Comparison of ENCODE assay signal across 21 cellular contexts in the genomic region with DNA sequence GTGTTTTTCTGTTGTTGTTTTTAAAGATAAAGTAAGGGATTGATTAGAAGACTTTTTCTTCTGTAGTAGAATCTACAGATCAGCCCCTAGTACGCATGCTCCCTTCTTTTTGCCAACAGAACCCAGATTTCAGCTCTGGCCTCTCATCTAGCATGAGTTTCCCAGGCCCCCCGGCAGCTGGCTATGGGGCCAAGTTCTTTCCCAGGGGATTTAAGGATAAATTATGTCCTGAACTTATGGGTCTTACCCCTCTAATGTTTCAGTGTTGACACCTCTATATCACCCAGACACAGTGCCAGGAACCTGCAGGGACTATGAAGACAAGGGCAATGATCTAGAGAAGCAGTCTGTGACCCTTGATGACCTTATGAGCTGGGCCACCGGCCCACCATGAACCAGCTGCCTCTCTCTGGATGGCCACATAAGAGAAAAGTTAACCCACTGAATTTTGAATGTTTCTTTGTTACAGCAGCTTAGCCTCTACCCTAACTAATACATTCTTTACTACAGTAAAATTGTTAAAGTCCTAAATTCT.
"Had no signal": no experiment of that assay in that cellular context is flagged by ENCODE, and none has a peak within 500 bp of the region (broad histone marks: within the 10 kb centered on the region; RNA-seq: fewer than 3 reads in every experiment).

No MANE protein-coding gene starts in this region.

- H3K4me3 ChIP-seq: colonic mucosa, heart left ventricle, left lung, lung, right atrium auricular region, sigmoid colon, skin epidermis, testis, tibial nerve had no signal

- ATAC-seq: esophagus mucosa; naive thymus-derived CD4-positive, alpha-beta T cell; stimulated activated naive B cell treated with anti-CD40 and anti-IgM and Interleukin-4, amounts not matched to agents 10 μg/mL and 1 μg/mL and 100 μg/mL, for 72 hours; stimulated activated naive CD8-positive, alpha-beta T cell treated with anti-CD3 and anti-CD28 coated beads, Interleukin-15, amount 100 ng/mL, for 72 hours had no signal

- H3K27ac Mint-ChIP-seq: stimulated activated naive B cell treated with anti-CD40 and anti-IgM and Interleukin-4, amounts not matched to agents 10 μg/mL and 1 μg/mL and 100 μg/mL, for 72 hours; stimulated activated naive CD8-positive, alpha-beta T cell treated with anti-CD3 and anti-CD28 coated beads, Interleukin-15, amount 100 ng/mL, for 72 hours had no signal

- DNase-seq: colonic mucosa; effector CD8-positive, alpha-beta T cell; heart left ventricle; hypothalamus; islet precursor cell; left lung; mesenchymal stem cell; naive thymus-derived CD4-positive, alpha-beta T cell; posterior cingulate gyrus; sigmoid colon; stimulated activated CD4-positive, alpha-beta T cell treated with anti-CD3 and anti-CD28 coated beads, Interleukin-2, amount 100 ng/mL, for 24 hours; stimulated activated CD4-positive, alpha-beta T cell treated with anti-CD3 and anti-CD28 coated beads, Interleukin-4, amount 100 ng/mL, for 4 hours; stimulated activated naive B cell treated with anti-CD40 and anti-IgM and Interleukin-4, amounts not matched to agents 10 μg/mL and 1 μg/mL and 100 μg/mL, for 72 hours; stimulated activated naive CD8-positive, alpha-beta T cell treated with anti-CD3 and anti-CD28 coated beads, Interleukin-15, amount 100 ng/mL, for 72 hours; testis had no signal

- H3K9me3 ChIP-seq: colonic mucosa, heart left ventricle, left lung, right atrium auricular region, sigmoid colon, testis, tibial nerve had no signal

- H3K27ac ChIP-seq: colonic mucosa, heart left ventricle, left lung, right atrium auricular region, sigmoid colon, skin epidermis, tibial nerve had no signal

- H3K4me1 Mint-ChIP-seq: naive thymus-derived CD4-positive, alpha-beta T cell; stimulated activated naive B cell treated with anti-CD40 and anti-IgM and Interleukin-4, amounts not matched to agents 10 μg/mL and 1 μg/mL and 100 μg/mL, for 72 hours; stimulated activated naive CD8-positive, alpha-beta T cell treated with anti-CD3 and anti-CD28 coated beads, Interleukin-15, amount 100 ng/mL, for 72 hours had no signal

- H3K36me3 Mint-ChIP-seq: naive thymus-derived CD4-positive, alpha-beta T cell; stimulated activated naive B cell treated with anti-CD40 and anti-IgM and Interleukin-4, amounts not matched to agents 10 μg/mL and 1 μg/mL and 100 μg/mL, for 72 hours had no signal

- H3K36me3 ChIP-seq: colonic mucosa, heart left ventricle, left lung, right atrium auricular region, sigmoid colon, tibial nerve had no signal

- H3K4me3 Mint-ChIP-seq: naive thymus-derived CD4-positive, alpha-beta T cell; neural crest cell; stimulated activated naive B cell treated with anti-CD40 and anti-IgM and Interleukin-4, amounts not matched to agents 10 μg/mL and 1 μg/mL and 100 μg/mL, for 72 hours; stimulated activated naive CD8-positive, alpha-beta T cell treated with anti-CD3 and anti-CD28 coated beads, Interleukin-15, amount 100 ng/mL, for 72 hours had no signal

- H3K27me3 ChIP-seq: colonic mucosa, heart left ventricle, left lung, right atrium auricular region, sigmoid colon, testis, tibial nerve had no signal

- H3K4me1 ChIP-seq: colonic mucosa, heart left ventricle, left lung, right atrium auricular region, sigmoid colon, testis, tibial nerve had no signal

- H3K9me3 Mint-ChIP-seq: naive thymus-derived CD4-positive, alpha-beta T cell; neural crest cell; stimulated activated naive B cell treated with anti-CD40 and anti-IgM and Interleukin-4, amounts not matched to agents 10 μg/mL and 1 μg/mL and 100 μg/mL, for 72 hours; stimulated activated naive CD8-positive, alpha-beta T cell treated with anti-CD3 and anti-CD28 coated beads, Interleukin-15, amount 100 ng/mL, for 72 hours had no signal
